Comparison of ENCODE assay signal across 25 cellular contexts in genomic region chr3:170002231-170002630, GRCh38. TPM values are rescaled to one million over a fixed set of nuclear protein-coding genes. Genes with fewer than 3 reads are reported as not detected.
DNase-seq lines count a peak whose midpoint lies in the region; ATAC-seq, FAIRE-seq and TF ChIP-seq lines count a peak whose summit lies in the region.
"Had no signal": no experiment of that assay in that cellular context is flagged by ENCODE, and none has a peak within 500 bp of the region (broad histone marks: within the 10 kb centered on the region; RNA-seq: fewer than 3 reads in every experiment).

No MANE protein-coding gene starts in this region.

- peak overlapping the region in 7 of 10 donors; percentile 21 to 81 (median 40) for H3K27ac Mint-ChIP-seq in naive thymus-derived CD8-positive, alpha-beta T cell

- peak overlapping the region in 5 of 10 donors; percentile 12 to 65 (median 34) for H3K4me3 Mint-ChIP-seq in naive thymus-derived CD8-positive, alpha-beta T cell

- peaks cover 0 to 9% (median 0%) of the 10 kb centered on the region in 11 experiments; a peak in 2 of 22 replicates for H3K9me3 ChIP-seq in BLaER1 treated with 17β-estradiol and CSF1 and Interleukin-3, amounts not matched to agents 10 nM and 100 nM (replicated peaks in 1 of 11)
- no peaks in the 10 kb centered on the region for H3K9me3 ChIP-seq in K562 (replicated peaks; ENCODE audit: control insufficient read depth, insufficient read depth, low read depth, low read length)
- H3K9me3 ChIP-seq: Peyer's patch, SJCRH30, tibial artery had no signal

- peak overlapping the region in 1 of 10 experiments; percentile 25; a peak in 1 of 20 replicates for H3K4me3 ChIP-seq in BLaER1 treated with 17β-estradiol and CSF1 and Interleukin-3, amounts not matched to agents 10 nM and 100 nM
- no peak overlapping the region for H3K4me3 ChIP-seq in HL-60 (replicated peaks; ENCODE audit: insufficient read depth, low read length)
- no peak overlapping the region for H3K4me3 ChIP-seq in K562
- H3K4me3 ChIP-seq: GM12878, Peyer's patch, SJCRH30, tibial artery had no signal

- no peaks in the 10 kb centered on the region for H4K20me1 ChIP-seq in BLaER1 treated with 17β-estradiol and CSF1 and Interleukin-3, amounts not matched to agents 10 nM and 100 nM
- H4K20me1 ChIP-seq in K562 (replicated peaks; ENCODE audit: control insufficient read depth, insufficient read depth, low read length), result no peaks in the 10 kb centered on the region

- H3K9me1 ChIP-seq in K562 (ENCODE audit: control insufficient read depth, insufficient read depth, low read length), result no peaks in the 10 kb centered on the region

- no peak for FAIRE-seq in K562 (lab: Jason Lieb, UNC)
- FAIRE-seq: GM12878, small intestine had no signal

- in situ Hi-C loops in K562 (cut with MboI), result no loop called here
- in situ Hi-C loops in G401 (cut with HindIII; ENCODE audit: low sequenced_read_pairs), result no loop called here

- peaks cover 5 to 11% (median 11%) of the 10 kb centered on the region in 3 donors for H3K36me3 Mint-ChIP-seq in naive thymus-derived CD8-positive, alpha-beta T cell

- TF ChIP-seq RAD21 in K562 (CRISPR knock-in tag; conservative IDR thresholded peaks at IDR 0.05 in 1 of 2, IDR thresholded peaks at IDR 0.05 in 1 of 2), result no peak

- H3K79me2 ChIP-seq in K562 (ENCODE audit: control insufficient read depth, insufficient read depth, low read length), result no peaks in the 10 kb centered on the region

- WGBS in K562 (ENCODE audit: insufficient coverage, low coverage, missing lambda C conversion rate), result 78% methylated on average over 10 of the region's 10 CpGs

- peaks cover 0 to 22% (median 7%) of the 10 kb centered on the region in 11 experiments; a peak in 6 of 22 replicates for H3K36me3 ChIP-seq in BLaER1 treated with 17β-estradiol and CSF1 and Interleukin-3, amounts not matched to agents 10 nM and 100 nM
- no peaks in the 10 kb centered on the region for H3K36me3 ChIP-seq in K562 (ENCODE audit: control insufficient read depth, insufficient read depth, low read length)
- H3K36me3 ChIP-seq: Peyer's patch, WERI-Rb-1 had no signal

- no peak for TF ChIP-seq POLR2A in K562 (conservative IDR thresholded peaks at IDR 0.05)

- peak overlapping the region in 10 of 11 experiments; percentile 8 to 83 (median 73); a peak in 18 of 22 replicates for H3K27ac ChIP-seq in BLaER1 treated with 17β-estradiol and CSF1 and Interleukin-3, amounts not matched to agents 10 nM and 100 nM
- H3K27ac ChIP-seq in HL-60 (replicated peaks), result peak overlapping the region; percentile 84
- no peak overlapping the region for H3K27ac ChIP-seq in K562 (ENCODE audit: extremely low read depth, low read depth, low read length)
- H3K27ac ChIP-seq: SJCRH30, tibial artery, WERI-Rb-1 had no signal

- DNase-seq in HL-60 (ENCODE audit: low read depth in 1 of 2, low spot score in 1 of 2) (no peak), K562 (ENCODE audit: extremely low read depth in 1 of 4, low spot score in 3 of 4) (no peak), G401 (ENCODE audit: low spot score) (no peak), ecto neural progenitor cell (ENCODE audit: low spot score) (no peak)
- DNase-seq in naive thymus-derived CD8-positive, alpha-beta T cell, result no peak
- no peak for DNase-seq in stimulated activated CD4-positive, alpha-beta T cell treated with anti-CD3 and anti-CD28 coated beads, Interleukin-12 subunit alpha, Interleukin-12 subunit beta, amount 100 ng/mL, for 4 hours
- no peak for DNase-seq in stimulated activated CD4-positive, alpha-beta T cell treated with anti-CD3 and anti-CD28 coated beads, Interleukin-4, amount 100 ng/mL, for 4 hours
- DNase-seq: activated CD4-positive, alpha-beta T cell treated with anti-CD3 and anti-CD28 coated beads, Interleukin-2, amount 50 U/mL, for 48 hours; amniotic stem cell; CD4-positive, alpha-beta memory T cell; cortex of kidney; DMS153; NCI-H1105 treated with DMSO at 0.1 percent for 48 hours; NCI-H2081; NCI-H446; nucleus accumbens; Peyer's patch; SJCRH30; small intestine; stimulated activated CD4-positive, alpha-beta T cell treated with anti-CD3 and anti-CD28 coated beads, Interleukin-2, amount 100 ng/mL, for 48 hours; T-helper 1 cell; tibial artery; WERI-Rb-1 had no signal

- POLR2A ChIA-PET in K562 (lab: Yijun Ruan, JAX), result interaction anchor here (0.5 to 0.9 kb wide), 2 partner anchors 26 to 35 kb away, joined by 3 to 4 read pairs; partner anchors contain the start of gene SEC62
- POLR2A ChIA-PET in naive thymus-derived CD8-positive, alpha-beta T cell (lab: Charles Lee), result interaction anchor here (0.6 kb wide), 1 partner anchor 39 kb away, joined by 9 read pairs; no protein-coding TSS in a partner anchor

- no peaks in the 10 kb centered on the region for H3K27me3 ChIP-seq in BLaER1 treated with 17β-estradiol and CSF1 and Interleukin-3, amounts not matched to agents 10 nM and 100 nM
- H3K27me3 ChIP-seq in HL-60 (ENCODE audit: insufficient read depth, poor library complexity, severe bottlenecking) (no peaks in the 10 kb centered on the region), K562 (ENCODE audit: control insufficient read depth in 2 of 2, insufficient read depth in 2 of 2, low read length in 2 of 2) (peaks cover 0 to 5% of the 10 kb centered on the region in 2 experiments; a peak in 1 of 5 replicates)
- H3K27me3 ChIP-seq: Peyer's patch, SJCRH30, tibial artery had no signal

- no peaks in the 10 kb centered on the region for H3K27me3 Mint-ChIP-seq in naive thymus-derived CD8-positive, alpha-beta T cell
- H3K27me3 Mint-ChIP-seq: CD4-positive, alpha-beta memory T cell had no signal

- TF ChIP-seq CTCF in HL-60 (IDR thresholded peaks at IDR 0.05; ENCODE audit: insufficient read depth, low read length) (no peak), K562 (IDR thresholded peaks at IDR 0.05 in 2 of 3, conservative IDR thresholded peaks at IDR 0.05 in 1 of 3; ENCODE audit: insufficient read depth in 2 of 3, low read depth in 1 of 3, low read length in 3 of 3) (no peak)

- peaks cover 27 to 56% (median 52%) of the 10 kb centered on the region in 4 donors for H3K4me1 Mint-ChIP-seq in naive thymus-derived CD8-positive, alpha-beta T cell

- CTCF ChIA-PET in K562 (lab: Yijun Ruan, JAX; ENCODE audit: low intra/inter-chr PET ratio), result no interaction called here

- no peaks in the 10 kb centered on the region for H3K9me3 Mint-ChIP-seq in naive thymus-derived CD8-positive, alpha-beta T cell
- H3K9me3 Mint-ChIP-seq: CD4-positive, alpha-beta memory T cell had no signal

- peak overlapping the region; percentile 51 to 80 (median 65) for H3K4me2 ChIP-seq in BLaER1 treated with 17β-estradiol and CSF1 and Interleukin-3, amounts not matched to agents 10 nM and 100 nM
- H3K4me2 ChIP-seq in K562 (ENCODE audit: insufficient read depth, low read length), result no peak overlapping the region

- no peak for TF ChIP-seq EP300 in K562 (IDR thresholded peaks at IDR 0.05; ENCODE audit: low read length)

- peak overlapping the region; percentile 4; the same call in 1 of the 2 replicates for H2AFZ ChIP-seq in K562 (ENCODE audit: low read depth, low read length)

- no TSS peak for BruUV-seq in K562 (replicated peaks; lab: Mats Ljungman, UMichigan)

- peaks cover 40 to 65% (median 50%) of the 10 kb centered on the region in 10 experiments for H3K4me1 ChIP-seq in BLaER1 treated with 17β-estradiol and CSF1 and Interleukin-3, amounts not matched to agents 10 nM and 100 nM
- no peaks in the 10 kb centered on the region; a peak in 1 of 5 replicates for H3K4me1 ChIP-seq in K562 (replicated peaks in 1 of 2; ENCODE audit: control insufficient read depth in 2 of 2, insufficient read depth in 2 of 2, low read length in 2 of 2)
- H3K4me1 ChIP-seq: SJCRH30, tibial artery had no signal

- peak overlapping the region in 7 of 11 experiments; percentile 30 to 66 (median 55); a peak in 11 of 22 replicates for H3K9ac ChIP-seq in BLaER1 treated with 17β-estradiol and CSF1 and Interleukin-3, amounts not matched to agents 10 nM and 100 nM
- H3K9ac ChIP-seq in K562 (ENCODE audit: insufficient read depth in 1 of 2, low read depth in 2 of 2, low read length in 2 of 2), result no peak overlapping the region

- intact Hi-C loops in K562 (cut with micrococcal nuclease), result no loop called here

- no peak for ATAC-seq in K562
- no peak for ATAC-seq in naive thymus-derived CD8-positive, alpha-beta T cell
- ATAC-seq: GM12878 had no signal

RNA-seq across cellular contexts. Expression of gene GPR160, which starts 35.6 kb away (rescaled TPM):
- total RNA-seq in K562 (2011; cell fraction: chromatin; rRNA removed; ENCODE audit: low replicate concordance), result 2.5 and 7.3 TPM in 2 replicates
- total RNA-seq in K562 (2011; cell fraction: nucleolus; rRNA removed), result 1.3 and 2.4 TPM in 2 replicates
- 4.3 and 6.6 TPM in 2 replicates for total RNA-seq in K562 (2011; cell fraction: nucleoplasm; rRNA removed)
- total RNA-seq in K562 (2014; rRNA removed) (6.0 and 8.3 TPM in 2 replicates), K562 (2014; rRNA removed; fragmentation: Illumina TruSeq; extraction: Trizol) (9.1 and 9.6 TPM in 2 replicates), K562 (2015; rRNA removed; fragmentation: Illumina TruSeq; extraction: Trizol) (7.8 and 9.5 TPM in 2 replicates), K562 (2021) (5.0 and 6.6 TPM in 2 replicates)
- polyA plus RNA-seq in K562 (2011; rRNA removed) (6.8 and 8.7 TPM in 2 replicates), K562 (2014; fragmentation: Illumina TruSeq; extraction: Trizol) (9.9 and 10.5 TPM in 2 replicates), K562 (2014; fragmentation: Nextera tagmentation; extraction: Ambion mirVana) (1 to 10 TPM; 1.3 to 1.5 TPM), K562 (2014; rRNA removed) (5.1 and 6.0 TPM in 2 replicates)
- 2.9 and 4.4 TPM in 2 replicates for polyA plus RNA-seq in K562 (2011; cell fraction: cytosol; rRNA removed)
- polyA plus RNA-seq in K562 (2011; cell fraction: nucleus; rRNA removed), result 1.4 and 1.7 TPM in 2 replicates
- polyA plus RNA-seq in K562 (2012), result 6.9 and 16.9 TPM in 2 replicates
- polyA minus RNA-seq in K562 (2011; rRNA and poly(A)+ RNA removed), result 5.0 and 5.8 TPM in 2 replicates
- polyA minus RNA-seq in K562 (2011; cell fraction: cytosol; rRNA and poly(A)+ RNA removed), result 2.4 and 3.2 TPM in 2 replicates
- polyA minus RNA-seq in K562 (2011; cell fraction: nucleus; rRNA and poly(A)+ RNA removed), result 1.5 and 2.7 TPM in 2 replicates
- total RNA-seq in naive thymus-derived CD8-positive, alpha-beta T cell, result 10 to 100 TPM; 17.1 to 19.5 TPM
- polyA plus RNA-seq in naive thymus-derived CD8-positive, alpha-beta T cell, result 10 to 100 TPM; 12.5 to 18.3 (median 16.9) TPM
- total RNA-seq in G401 (2014; rRNA removed; shearing (Covaris generic)), result 4.2 and 8.9 TPM in 2 replicates

RNA-seq across cellular contexts. Expression of gene SEC62, which starts 35.6 kb away (rescaled TPM):
- total RNA-seq in K562 (2011; cell fraction: chromatin; rRNA removed; ENCODE audit: low replicate concordance), result 16.8 and 69.9 TPM in 2 replicates
- total RNA-seq in K562 (2011; cell fraction: nucleolus; rRNA removed), result 9.7 and 15.5 TPM in 2 replicates
- 37.0 and 70.5 TPM in 2 replicates for total RNA-seq in K562 (2011; cell fraction: nucleoplasm; rRNA removed)
- 34.5 and 36.0 TPM in 2 replicates for total RNA-seq in K562 (2014; rRNA removed)
- total RNA-seq in K562 (2014; rRNA removed; fragmentation: Illumina TruSeq; extraction: Trizol), result 45.3 and 55.8 TPM in 2 replicates
- 47.9 and 51.8 TPM in 2 replicates for total RNA-seq in K562 (2015; rRNA removed; fragmentation: Illumina TruSeq; extraction: Trizol)
- 46.6 and 52.1 TPM in 2 replicates for total RNA-seq in K562 (2021)
- 47.3 and 54.0 TPM in 2 replicates for polyA plus RNA-seq in K562 (2011; rRNA removed)
- polyA plus RNA-seq in K562 (2011; cell fraction: cytosol; rRNA removed), result 28.3 and 50.2 TPM in 2 replicates
- polyA plus RNA-seq in K562 (2011; cell fraction: nucleus; rRNA removed), result 24.7 and 33.9 TPM in 2 replicates
- polyA plus RNA-seq in K562 (2012), result 36.4 and 92.2 TPM in 2 replicates
- polyA plus RNA-seq in K562 (2014; fragmentation: Illumina TruSeq; extraction: Trizol), result 62.6 and 78.8 TPM in 2 replicates
- 100 to 1,000 TPM; 118 to 152 TPM for polyA plus RNA-seq in K562 (2014; fragmentation: Nextera tagmentation; extraction: Ambion mirVana)
- polyA plus RNA-seq in K562 (2014; rRNA removed), result 43.2 and 52.7 TPM in 2 replicates
- polyA minus RNA-seq in K562 (2011; rRNA and poly(A)+ RNA removed), result 94.8 and 102 TPM in 2 replicates
- polyA minus RNA-seq in K562 (2011; cell fraction: cytosol; rRNA and poly(A)+ RNA removed), result 18.3 and 22.0 TPM in 2 replicates
- 10.4 and 24.3 TPM in 2 replicates for polyA minus RNA-seq in K562 (2011; cell fraction: nucleus; rRNA and poly(A)+ RNA removed)
- 100 to 1,000 TPM; 147 to 168 TPM for total RNA-seq in naive thymus-derived CD8-positive, alpha-beta T cell
- polyA plus RNA-seq in naive thymus-derived CD8-positive, alpha-beta T cell, result 100 to 1,000 TPM; 170 to 226 (median 225) TPM
- 9.5 and 16.4 TPM in 2 replicates for total RNA-seq in G401 (2014; rRNA removed; shearing (Covaris generic))

Comparison
In these comparisons a context has a peak if more than half of its experiments do, and no peak if none do; other contexts are left out.
1. H3K9ac ChIP-seq: peak in BLaER1 treated with 17β-estradiol and CSF1 and Interleukin-3, amounts not matched to agents 10 nM and 100 nM (7 of 11); none in K562 (0 of 2).